Comparison of ENCODE assay signal across 29 cellular contexts in the genomic region with DNA sequence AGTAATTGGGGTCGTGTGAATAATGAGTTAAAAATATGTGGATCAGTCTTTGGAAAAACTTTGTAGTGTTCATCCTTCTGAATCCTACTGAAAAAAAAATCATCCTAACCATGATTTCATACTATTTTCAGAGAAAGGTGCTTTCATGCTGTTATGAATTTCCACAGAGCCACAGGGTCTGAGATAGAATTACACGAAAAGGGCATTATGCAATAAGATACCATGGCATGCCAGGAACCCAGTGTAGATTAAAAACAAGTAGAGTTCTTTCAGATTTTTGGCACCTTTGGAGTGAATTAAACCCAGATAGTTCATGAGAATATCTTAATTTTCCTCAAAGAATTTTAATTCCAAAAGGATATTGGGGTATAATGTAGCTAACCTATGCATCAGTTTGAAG. TPM values are rescaled to one million over a fixed set of nuclear protein-coding genes. Genes with fewer than 3 reads are reported as not detected.
"Had no signal": no experiment of that assay in that cellular context is flagged by ENCODE, and none has a peak within 500 bp of the region (broad histone marks: within the 10 kb centered on the region; RNA-seq: fewer than 3 reads in every experiment).

No MANE protein-coding gene starts in this region.

- H3K9me3 ChIP-seq: gastroesophageal sphincter, neutrophil, sigmoid colon, stomach, thyroid gland, upper lobe of right lung had no signal

- H3K36me3 Mint-ChIP-seq: activated naive CD4-positive, alpha-beta T cell treated with anti-CD3 and anti-CD28 coated beads, Interleukin-2, amount 10 ng/mL, durations not matched to agents 7 days and 5 days; activated naive CD8-positive, alpha-beta T cell treated with anti-CD3 and anti-CD28 coated beads, Interleukin-2, amount 10 ng/mL, durations not matched to agents 7 days and 5 days; stimulated activated naive B cell treated with anti-CD40 and anti-IgM and Interleukin-4, amounts not matched to agents 10 μg/mL and 1 μg/mL and 100 μg/mL, for 72 hours had no signal

- H3K4me3 ChIP-seq: gastroesophageal sphincter, sigmoid colon, stomach, thyroid gland, upper lobe of right lung had no signal

- ATAC-seq: effector memory CD8-positive, alpha-beta T cell; gastroesophageal sphincter; left ventricle myocardium superior; stimulated activated naive B cell treated with anti-CD40 and anti-IgM and Interleukin-4, amounts not matched to agents 10 μg/mL and 1 μg/mL and 100 μg/mL, for 72 hours; upper lobe of right lung had no signal

- H3K27ac ChIP-seq: brain microvascular endothelial cell, gastroesophageal sphincter, hepatocyte, neutrophil, sigmoid colon, stomach, thyroid gland, upper lobe of right lung had no signal

- H3K27me3 Mint-ChIP-seq: activated CD4-positive, alpha-beta memory T cell treated with anti-CD3 and anti-CD28 coated beads, Interleukin-2, amount 10 ng/mL, durations not matched to agents 7 days and 5 days; activated CD4-positive, alpha-beta T cell treated with anti-CD3 and anti-CD28 coated beads, Interleukin-2, amount 10 ng/mL, durations not matched to agents 7 days and 5 days; activated naive CD4-positive, alpha-beta T cell treated with anti-CD3 and anti-CD28 coated beads, Interleukin-2, amount 10 ng/mL, durations not matched to agents 7 days and 5 days; activated naive CD8-positive, alpha-beta T cell treated with anti-CD3 and anti-CD28 coated beads, Interleukin-2, amount 10 ng/mL, durations not matched to agents 7 days and 5 days; activated T-cell treated with anti-CD3 and anti-CD28 coated beads, Interleukin-2, amount 50 U/mL, for 24 hours; effector memory CD8-positive, alpha-beta T cell; stimulated activated naive B cell treated with anti-CD40 and anti-IgM and Interleukin-4, amounts not matched to agents 10 μg/mL and 1 μg/mL and 100 μg/mL, for 72 hours had no signal

- H3K4me1 Mint-ChIP-seq: activated CD4-positive, alpha-beta memory T cell treated with anti-CD3 and anti-CD28 coated beads, Interleukin-2, amount 10 ng/mL, durations not matched to agents 7 days and 5 days; activated CD4-positive, alpha-beta T cell treated with anti-CD3 and anti-CD28 coated beads, Interleukin-2, amount 10 ng/mL, durations not matched to agents 7 days and 5 days; activated naive CD4-positive, alpha-beta T cell treated with anti-CD3 and anti-CD28 coated beads, Interleukin-2, amount 10 ng/mL, durations not matched to agents 7 days and 5 days; activated naive CD8-positive, alpha-beta T cell treated with anti-CD3 and anti-CD28 coated beads, Interleukin-2, amount 10 ng/mL, durations not matched to agents 7 days and 5 days; nephron; stimulated activated naive B cell treated with anti-CD40 and anti-IgM and Interleukin-4, amounts not matched to agents 10 μg/mL and 1 μg/mL and 100 μg/mL, for 72 hours had no signal

- H3K4me1 ChIP-seq: gastroesophageal sphincter, sigmoid colon, stomach, thyroid gland, upper lobe of right lung had no signal

- H3K4me3 Mint-ChIP-seq: activated CD4-positive, alpha-beta memory T cell treated with anti-CD3 and anti-CD28 coated beads, Interleukin-2, amount 10 ng/mL, durations not matched to agents 7 days and 5 days; activated CD4-positive, alpha-beta T cell treated with anti-CD3 and anti-CD28 coated beads, Interleukin-2, amount 10 ng/mL, durations not matched to agents 7 days and 5 days; activated naive CD4-positive, alpha-beta T cell treated with anti-CD3 and anti-CD28 coated beads, Interleukin-2, amount 10 ng/mL, durations not matched to agents 7 days and 5 days; activated naive CD8-positive, alpha-beta T cell treated with anti-CD3 and anti-CD28 coated beads, Interleukin-2, amount 10 ng/mL, durations not matched to agents 7 days and 5 days; activated T-cell treated with anti-CD3 and anti-CD28 coated beads, Interleukin-2, amount 50 U/mL, for 24 hours; effector memory CD8-positive, alpha-beta T cell; nephron; stimulated activated naive B cell treated with anti-CD40 and anti-IgM and Interleukin-4, amounts not matched to agents 10 μg/mL and 1 μg/mL and 100 μg/mL, for 72 hours had no signal

- H3K79me2 ChIP-seq: hepatocyte had no signal

- H3K27ac Mint-ChIP-seq: activated CD4-positive, alpha-beta memory T cell treated with anti-CD3 and anti-CD28 coated beads, Interleukin-2, amount 10 ng/mL, durations not matched to agents 7 days and 5 days; activated CD4-positive, alpha-beta T cell treated with anti-CD3 and anti-CD28 coated beads, Interleukin-2, amount 10 ng/mL, durations not matched to agents 7 days and 5 days; activated naive CD4-positive, alpha-beta T cell treated with anti-CD3 and anti-CD28 coated beads, Interleukin-2, amount 10 ng/mL, durations not matched to agents 7 days and 5 days; activated naive CD8-positive, alpha-beta T cell treated with anti-CD3 and anti-CD28 coated beads, Interleukin-2, amount 10 ng/mL, durations not matched to agents 7 days and 5 days; activated T-cell treated with anti-CD3 and anti-CD28 coated beads, Interleukin-2, amount 50 U/mL, for 24 hours; effector memory CD8-positive, alpha-beta T cell; nephron; stimulated activated naive B cell treated with anti-CD40 and anti-IgM and Interleukin-4, amounts not matched to agents 10 μg/mL and 1 μg/mL and 100 μg/mL, for 72 hours had no signal

- H3K9me3 Mint-ChIP-seq: activated CD4-positive, alpha-beta memory T cell treated with anti-CD3 and anti-CD28 coated beads, Interleukin-2, amount 10 ng/mL, durations not matched to agents 7 days and 5 days; activated CD4-positive, alpha-beta T cell treated with anti-CD3 and anti-CD28 coated beads, Interleukin-2, amount 10 ng/mL, durations not matched to agents 7 days and 5 days; activated naive CD8-positive, alpha-beta T cell treated with anti-CD3 and anti-CD28 coated beads, Interleukin-2, amount 10 ng/mL, durations not matched to agents 7 days and 5 days; nephron; stimulated activated naive B cell treated with anti-CD40 and anti-IgM and Interleukin-4, amounts not matched to agents 10 μg/mL and 1 μg/mL and 100 μg/mL, for 72 hours had no signal

- FAIRE-seq: astrocyte, small intestine had no signal

- H3K27me3 ChIP-seq: brain microvascular endothelial cell, gastroesophageal sphincter, hepatocyte, neutrophil, sigmoid colon, stomach, thyroid gland, upper lobe of right lung had no signal

- H3K36me3 ChIP-seq: brain microvascular endothelial cell, gastroesophageal sphincter, neutrophil, sigmoid colon, stomach, thyroid gland, upper lobe of right lung had no signal

- DNase-seq: activated CD4-positive, alpha-beta memory T cell treated with anti-CD3 and anti-CD28 coated beads, Interleukin-2, amount 10 ng/mL, durations not matched to agents 7 days and 5 days; activated CD4-positive, alpha-beta T cell treated with anti-CD3 and anti-CD28 coated beads for 1 hour; activated CD4-positive, alpha-beta T cell treated with anti-CD3 and anti-CD28 coated beads, Interleukin-2, amount 10 ng/mL, durations not matched to agents 7 days and 5 days; activated CD8-positive, alpha-beta memory T cell treated with anti-CD3 and anti-CD28 coated beads, Interleukin-2, amount 50 U/mL, for 48 hours; activated gamma-delta T cell; activated naive CD4-positive, alpha-beta T cell treated with anti-CD3 and anti-CD28 coated beads, Interleukin-2, amount 10 ng/mL, durations not matched to agents 7 days and 5 days; activated naive CD8-positive, alpha-beta T cell treated with anti-CD3 and anti-CD28 coated beads, Interleukin-2, amount 10 ng/mL, durations not matched to agents 7 days and 5 days; activated T-cell treated with anti-CD3 and anti-CD28 coated beads, Interleukin-2, amount 50 U/mL, for 24 hours; amniotic stem cell; brain microvascular endothelial cell; cortex of kidney; effector memory CD8-positive, alpha-beta T cell; erythroblast; islet precursor cell; left ventricle myocardium superior; sigmoid colon; small intestine; stimulated activated CD4-positive, alpha-beta T cell treated with anti-CD3 and anti-CD28 coated beads, Interleukin-1b, Interleukin-23, amount 100 ng/mL, for 48 hours; stimulated activated naive B cell treated with anti-CD40 and anti-IgM and Interleukin-4, amounts not matched to agents 10 μg/mL and 1 μg/mL and 100 μg/mL, for 72 hours; stomach; thyroid gland; upper lobe of right lung had no signal

RNA-seq across cellular contexts. Expression of gene AGMO, which starts 47.5 kb away (rescaled TPM):
- total RNA-seq: activated CD4-positive, alpha-beta memory T cell treated with anti-CD3 and anti-CD28 coated beads, Interleukin-2, amount 10 ng/mL, durations not matched to agents 7 days and 5 days; activated CD4-positive, alpha-beta T cell treated with anti-CD3 and anti-CD28 coated beads, Interleukin-2, amount 10 ng/mL, durations not matched to agents 7 days and 5 days; activated naive CD8-positive, alpha-beta T cell treated with anti-CD3 and anti-CD28 coated beads, Interleukin-2, amount 10 ng/mL, durations not matched to agents 7 days and 5 days; fibroblast of lung; fibroblast of villous mesenchyme had no signal
